21 cellular contexts compared by ENCODE assay signal in the genomic region with DNA sequence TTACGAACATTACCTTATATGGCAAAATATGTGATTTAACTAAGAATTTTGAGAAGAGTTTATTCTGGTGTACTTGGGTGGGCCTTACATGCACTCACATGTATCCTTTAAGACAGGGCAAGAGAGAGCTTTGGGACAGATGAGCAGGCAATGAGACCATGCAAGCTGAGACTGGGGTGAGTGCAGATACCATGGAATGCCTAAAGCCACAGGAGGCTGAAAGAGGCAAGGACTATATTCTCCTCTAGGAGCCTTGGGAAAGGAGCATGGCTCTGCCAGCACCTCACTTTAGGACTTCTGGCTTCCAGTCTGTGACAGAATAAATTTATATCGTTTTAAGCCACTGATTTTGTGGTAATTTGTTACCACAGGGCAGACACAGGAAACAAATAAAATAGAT.
A peak's percentile ranks its signal among the peaks of the same experiment; 100 is the strongest.
DNase-seq lines count a peak whose midpoint lies in the region; ATAC-seq, FAIRE-seq and TF ChIP-seq lines count a peak whose summit lies in the region.
"Had no signal": no experiment of that assay in that cellular context is flagged by ENCODE, and none has a peak within 500 bp of the region (broad histone marks: within the 10 kb centered on the region; RNA-seq: fewer than 3 reads in every experiment).

No MANE protein-coding gene starts in this region.

- no CpG with 5 or more reads among the region's 2 CpGs for WGBS in IMR-90 (ENCODE audit: extremely low coverage in 2 of 2, insufficient read length in 1 of 2), 2 experiments
- WGBS in H1 (ENCODE audit: extremely low coverage in 1 of 2, insufficient coverage in 1 of 2, insufficient read length in 1 of 2, insufficient replicate concordance in 2 of 2, low coverage in 1 of 2, low lambda C conversion rate in 2 of 2, missing lambda C conversion rate in 1 of 2), 2 experiments = 75% methylated on average over 2 of the region's 2 CpGs; no CpG with 5 or more reads in 1 of the 2 experiments
- 83% methylated on average over 1 of the region's 2 CpGs for WGBS in mesenchymal stem cell
- 64% methylated on average over 2 of the region's 2 CpGs for WGBS in hepatocyte (ENCODE audit: low lambda C conversion rate, missing lambda C conversion rate)

- H2AK9ac ChIP-seq in IMR-90 (replicated peaks; ENCODE audit: low read depth, low read length, poor library complexity) = no peak overlapping the region

- H3K4me1 Mint-ChIP-seq in activated T-cell treated with anti-CD3 and anti-CD28 coated beads, Interleukin-2, amount 50 U/mL, for 4 hours (ENCODE audit: low read depth) = no peaks in the 10 kb centered on the region

- H3K18ac ChIP-seq in IMR-90 (ENCODE audit: low read depth, low read length) (no peak overlapping the region), H1 (ENCODE audit: extremely low read depth, low read length) (no peak overlapping the region), mesenchymal stem cell (ENCODE audit: low read depth in 1 of 2, low read length in 2 of 2) (no peak overlapping the region)

- H3K79me2 ChIP-seq in H1 (ENCODE audit: control insufficient read depth in 1 of 2, insufficient read depth in 2 of 2, low read length in 2 of 2) (no peaks in the 10 kb centered on the region), hepatocyte (no peaks in the 10 kb centered on the region)

- in situ Hi-C loops in IMR-90 (cut with MboI; ENCODE audit: low sequenced_read_pairs) = no loop called here

- no peak overlapping the region for H3K23ac ChIP-seq in IMR-90 (ENCODE audit: low read depth, low read length)
- no peak overlapping the region for H3K23ac ChIP-seq in H1 (ENCODE audit: insufficient read length)
- no peak overlapping the region for H3K23ac ChIP-seq in mesenchymal stem cell (ENCODE audit: low read length in 2 of 2)

- TF ChIP-seq CTCF in IMR-90 (conservative IDR thresholded peaks at IDR 0.05; ENCODE audit: low read depth, low read length) (no peak), H1 (IDR thresholded peaks at IDR 0.05; ENCODE audit: control extremely low read depth in 1 of 3, insufficient read depth in 1 of 3, low read depth in 1 of 3, low read length in 3 of 3) (no peak), hepatocyte (IDR thresholded peaks at IDR 0.05; ENCODE audit: poor library complexity) (no peak)

- dilution Hi-C loops in IMR-90 (cut with HindIII; ENCODE audit: low sequenced_read_pairs, unreplicated experiment) = no loop called here

- no peak overlapping the region for H2BK15ac ChIP-seq in IMR-90 (ENCODE audit: low read depth, low read length)
- no peak overlapping the region for H2BK15ac ChIP-seq in H1 (ENCODE audit: low read length)
- no peak overlapping the region for H2BK15ac ChIP-seq in mesenchymal stem cell (ENCODE audit: low read depth, poor library complexity, severe bottlenecking)

- H2BK20ac ChIP-seq in IMR-90 (ENCODE audit: low read depth, low read length) (no peak overlapping the region), H1 (ENCODE audit: low read length) (no peak overlapping the region)

- H3K23me2 ChIP-seq in H1 (ENCODE audit: low read depth, low read length) = no peaks in the 10 kb centered on the region

- H2BK12ac ChIP-seq in H1 (ENCODE audit: low read depth, low read length) (no peak overlapping the region), mesenchymal stem cell (ENCODE audit: low read length in 2 of 2) (no peak overlapping the region)

- no peak for TF ChIP-seq POLR2A in IMR-90 (IDR thresholded peaks at IDR 0.05; ENCODE audit: low read depth, low read length)
- TF ChIP-seq POLR2A in H1 (IDR thresholded peaks at IDR 0.05; ENCODE audit: control extremely low read depth in 1 of 2, low read depth in 2 of 2, low read length in 2 of 2) = no peak

- no peak for TF ChIP-seq RAD21 in IMR-90 (IDR thresholded peaks at IDR 0.05; ENCODE audit: low read length)
- no peak for TF ChIP-seq RAD21 in H1 (IDR thresholded peaks at IDR 0.05 in 1 of 2, conservative IDR thresholded peaks at IDR 0.05 in 1 of 2; ENCODE audit: low read depth in 2 of 2, low read length in 2 of 2)

- intact Hi-C loops in IMR-90 (cut with micrococcal nuclease) = no loop called here

- no peaks in the 10 kb centered on the region for H3K36me3 Mint-ChIP-seq in activated T-cell treated with anti-CD3 and anti-CD28 coated beads, Interleukin-2, amount 50 U/mL, for 4 hours (ENCODE audit: insufficient read depth)
- H3K36me3 Mint-ChIP-seq: CD8-positive, alpha-beta T cell had no signal

- H3K9me3 Mint-ChIP-seq in activated T-cell treated with anti-CD3 and anti-CD28 coated beads, Interleukin-2, amount 50 U/mL, for 4 hours = no peaks in the 10 kb centered on the region

- no peak overlapping the region for H3K4me2 ChIP-seq in IMR-90 (ENCODE audit: low read depth, low read length)
- H3K4me2 ChIP-seq in H1 (ENCODE audit: insufficient read depth in 1 of 2, low read depth in 2 of 2, low read length in 2 of 2) = no peak overlapping the region
- H3K4me2 ChIP-seq in mesenchymal stem cell (ENCODE audit: low read length, poor library complexity, severe bottlenecking) = no peak overlapping the region
- H3K4me2 ChIP-seq in hepatocyte = no peak overlapping the region
- H3K4me2 ChIP-seq: KMS-11 had no signal

- DNase-seq in IMR-90 (no peak), H1 (ENCODE audit: low read depth in 1 of 2, low spot score in 2 of 2) (no peak), mesenchymal stem cell (peak; percentile 11), NAMALWA (ENCODE audit: low spot score) (no peak), germinal center (ENCODE audit: low spot score) (no peak), hepatocyte (ENCODE audit: low spot score) (no peak)
- DNase-seq in activated T-cell treated with anti-CD3 and anti-CD28 coated beads, Interleukin-2, amount 50 U/mL, for 4 hours = no peak
- DNase-seq: Calu3; CD8-positive, alpha-beta T cell; DMS53; GDM1; H7; NCI-H1694; NCI-H2081; NCI-H2171; NCI-H524 treated with DMSO at 0.1 percent for 48 hours; Peyer's patch had no signal

- H3K4me3 ChIP-seq in IMR-90 (ENCODE audit: insufficient read depth, low read depth, low read length) (no peak overlapping the region), H1 (ENCODE audit: extremely low read depth in 1 of 4, insufficient read depth in 2 of 4, low read depth in 3 of 4, low read length in 4 of 4) (no peak overlapping the region), mesenchymal stem cell (ENCODE audit: insufficient read depth in 1 of 2, low read depth in 1 of 2, low read length in 2 of 2) (no peak overlapping the region), hepatocyte (no peak overlapping the region)
- H3K4me3 ChIP-seq: Peyer's patch had no signal

- no peak for FAIRE-seq in H1 (lab: Jason Lieb, UNC)
- FAIRE-seq: GM18507, GM19239, HTR-8/SVneo had no signal

- H3K9ac ChIP-seq in IMR-90 (ENCODE audit: low read depth, low read length) (no peak overlapping the region), H1 (replicated peaks in 1 of 4; ENCODE audit: extremely low read depth in 1 of 4, low read depth in 3 of 4, low read length in 3 of 4) (no peak overlapping the region), mesenchymal stem cell (ENCODE audit: low read length) (no peak overlapping the region)
- H3K9ac ChIP-seq: KMS-11 had no signal

- CTCF ChIA-PET in IMR-90 (lab: Yijun Ruan, JAX) (no interaction called here), H1 (lab: Charles Lee; ENCODE audit: partially characterized antibody) (interaction anchor here (0.6 kb wide), 1 partner anchor 911 kb away, joined by 3 read pairs; no protein-coding TSS in a partner anchor)

- no peak overlapping the region for H3K4me3 Mint-ChIP-seq in activated T-cell treated with anti-CD3 and anti-CD28 coated beads, Interleukin-2, amount 50 U/mL, for 4 hours
- H3K4me3 Mint-ChIP-seq: CD8-positive, alpha-beta T cell had no signal

- H4K5ac ChIP-seq in IMR-90 (ENCODE audit: low read depth, low read length) (no peak overlapping the region), H1 (ENCODE audit: insufficient read length, low read depth, low read length) (no peak overlapping the region)

- no peak for TF ChIP-seq EP300 in H1 (IDR thresholded peaks at IDR 0.05; ENCODE audit: borderline replicate concordance in 1 of 2, low read depth in 2 of 2, low read length in 2 of 2)

- H4K20me1 ChIP-seq in IMR-90 (ENCODE audit: insufficient read depth, low read length) (no peaks in the 10 kb centered on the region), H1 (replicated peaks in 1 of 2; ENCODE audit: control insufficient read depth in 1 of 2, insufficient read depth in 2 of 2, low read length in 2 of 2) (no peaks in the 10 kb centered on the region), hepatocyte (ENCODE audit: insufficient read depth, poor library complexity, severe bottlenecking) (no peaks in the 10 kb centered on the region)

- H4K91ac ChIP-seq in IMR-90 (ENCODE audit: insufficient read depth, low read depth, low read length) = no peak overlapping the region
- no peak overlapping the region for H4K91ac ChIP-seq in H1 (replicated peaks; ENCODE audit: insufficient read length, low read length)
- no peak overlapping the region for H4K91ac ChIP-seq in mesenchymal stem cell (ENCODE audit: low read length)

- H2AK5ac ChIP-seq in IMR-90 (ENCODE audit: low read depth, low read length) (no peak overlapping the region), H1 (ENCODE audit: low read depth, low read length) (no peak overlapping the region; the same call in 1 of the 2 replicates), mesenchymal stem cell (ENCODE audit: low read length, severe bottlenecking) (no peak overlapping the region)

- H2BK5ac ChIP-seq in IMR-90 (ENCODE audit: low read depth, low read length, poor library complexity, severe bottlenecking) = no peak overlapping the region
- no peak overlapping the region for H2BK5ac ChIP-seq in H1 (ENCODE audit: low read depth, low read length)
- no peak overlapping the region for H2BK5ac ChIP-seq in mesenchymal stem cell (ENCODE audit: low read depth, low read length, poor library complexity, severe bottlenecking)

- H3K36me3 ChIP-seq in IMR-90 (ENCODE audit: control insufficient read depth, insufficient read depth, low read length) (no peaks in the 10 kb centered on the region), H1 (ENCODE audit: control insufficient read depth in 2 of 4, insufficient read depth in 4 of 4, low read length in 3 of 4) (no peaks in the 10 kb centered on the region), mesenchymal stem cell (ENCODE audit: control insufficient read depth in 1 of 2, insufficient read depth in 2 of 2, low read depth in 1 of 2, low read length in 2 of 2) (no peaks in the 10 kb centered on the region), hepatocyte (replicated peaks; ENCODE audit: insufficient read depth, low read depth) (no peaks in the 10 kb centered on the region)
- H3K36me3 ChIP-seq: Peyer's patch had no signal

- H3K9me1 ChIP-seq in IMR-90 (ENCODE audit: insufficient read depth, low read length) = no peaks in the 10 kb centered on the region

- H3K79me1 ChIP-seq in IMR-90 (ENCODE audit: low read depth in 1 of 2, low read length in 2 of 2) (no peaks in the 10 kb centered on the region), H1 (ENCODE audit: low read depth, low read length) (no peaks in the 10 kb centered on the region), mesenchymal stem cell (replicated peaks; ENCODE audit: low read length, poor library complexity, severe bottlenecking) (no peaks in the 10 kb centered on the region)

- H3K9me2 ChIP-seq in hepatocyte (replicated peaks; ENCODE audit: insufficient read depth) = no peaks in the 10 kb centered on the region

- no TSS peak for BruUV-seq in IMR-90 (replicated peaks; lab: Mats Ljungman, UMichigan)

- no peak overlapping the region for H3K56ac ChIP-seq in IMR-90 (ENCODE audit: extremely low read depth, insufficient read depth, low read length)
- H3K56ac ChIP-seq in H1 (replicated peaks; ENCODE audit: insufficient read length, low read depth, low read length) = no peak overlapping the region

- H3K14ac ChIP-seq in IMR-90 (replicated peaks; ENCODE audit: low read depth, low read length) (no peak overlapping the region), H1 (ENCODE audit: insufficient read length) (no peak overlapping the region), mesenchymal stem cell (ENCODE audit: low read length in 2 of 2) (no peak overlapping the region)

- H3K27me3 Mint-ChIP-seq in activated T-cell treated with anti-CD3 and anti-CD28 coated beads, Interleukin-2, amount 50 U/mL, for 4 hours (ENCODE audit: low read depth) = no peaks in the 10 kb centered on the region

- H2BK120ac ChIP-seq in IMR-90 (ENCODE audit: low read depth, low read length) = no peak overlapping the region
- H2BK120ac ChIP-seq in H1 (replicated peaks; ENCODE audit: low read depth, low read length) = no peak overlapping the region
- no peak overlapping the region for H2BK120ac ChIP-seq in mesenchymal stem cell (ENCODE audit: low read depth, low read length)

- H4K8ac ChIP-seq in IMR-90 (ENCODE audit: low read depth in 2 of 2, low read length in 2 of 2) (no peak overlapping the region), H1 (ENCODE audit: extremely low read depth, insufficient read depth, low read length) (no peak overlapping the region), mesenchymal stem cell (ENCODE audit: low read length) (no peak overlapping the region)

- POLR2A ChIA-PET in IMR-90 (lab: Charles Lee; ENCODE audit: unreplicated experiment) (no interaction called here), H1 (lab: Charles Lee; ENCODE audit: partially characterized antibody) (interaction anchor here (0.7 kb wide), 1 partner anchor 691 kb away, joined by 4 read pairs; no protein-coding TSS in a partner anchor)

- H3K9me3 ChIP-seq in IMR-90 (ENCODE audit: control insufficient read depth, insufficient read depth, low read length) (no peaks in the 10 kb centered on the region), H1 (ENCODE audit: insufficient read depth in 2 of 2, low read depth in 1 of 2, low read length in 1 of 2) (no peaks in the 10 kb centered on the region), mesenchymal stem cell (ENCODE audit: control insufficient read depth, low read length) (no peaks in the 10 kb centered on the region), hepatocyte (ENCODE audit: low read depth) (no peaks in the 10 kb centered on the region)
- H3K9me3 ChIP-seq: Peyer's patch had no signal

- H3K4ac ChIP-seq in IMR-90 (ENCODE audit: low read depth, low read length) (no peak overlapping the region), H1 (replicated peaks; ENCODE audit: insufficient read length, low read depth, low read length) (no peak overlapping the region), mesenchymal stem cell (ENCODE audit: low read depth in 1 of 2, low read length in 2 of 2) (no peak overlapping the region)

- H2AFZ ChIP-seq in IMR-90 (replicated peaks; ENCODE audit: low read length, poor library complexity) = no peak overlapping the region
- H2AFZ ChIP-seq in H1 (ENCODE audit: low read length) = no peak overlapping the region
- H2AFZ ChIP-seq in mesenchymal stem cell (ENCODE audit: low read depth, low read length) = no peak overlapping the region
- no peak overlapping the region for H2AFZ ChIP-seq in hepatocyte

- peak; percentile 17; the same call in 1 of the 2 replicates for ATAC-seq in IMR-90 (ENCODE audit: low read depth)
- no peak for ATAC-seq in activated T-cell treated with anti-CD3 and anti-CD28 coated beads, Interleukin-2, amount 50 U/mL, for 4 hours
- ATAC-seq: CD8-positive, alpha-beta T cell had no signal

- H3K27ac ChIP-seq in IMR-90 (ENCODE audit: insufficient read depth, low read length) (no peak overlapping the region), H1 (ENCODE audit: low read depth, low read length) (no peak overlapping the region), mesenchymal stem cell (ENCODE audit: low read length, poor library complexity, severe bottlenecking) (peak overlapping the region; percentile 41), hepatocyte (no peak overlapping the region)
- H3K27ac ChIP-seq: KMS-11, Peyer's patch had no signal

- no peaks in the 10 kb centered on the region for H3K4me1 ChIP-seq in IMR-90 (ENCODE audit: control insufficient read depth, insufficient read depth, low read length)
- peaks cover 0 to 2% (median 0%) of the 10 kb centered on the region in 4 experiments; a peak in 2 of 7 replicates for H3K4me1 ChIP-seq in H1 (replicated peaks in 1 of 4; ENCODE audit: control insufficient read depth in 3 of 4, insufficient read depth in 4 of 4, low read length in 3 of 4)
- peaks cover 2% of the 10 kb centered on the region for H3K4me1 ChIP-seq in mesenchymal stem cell (ENCODE audit: control insufficient read depth, insufficient read depth, low read depth, low read length)
- H3K4me1 ChIP-seq in hepatocyte (ENCODE audit: insufficient read depth) = no peaks in the 10 kb centered on the region
- H3K4me1 ChIP-seq: Peyer's patch had no signal

- no peaks in the 10 kb centered on the region for H3K27me3 ChIP-seq in IMR-90 (ENCODE audit: control insufficient read depth, insufficient read depth, low read length)
- H3K27me3 ChIP-seq in H1 (replicated peaks in 1 of 4; ENCODE audit: control insufficient read depth in 3 of 4, extremely low read depth in 1 of 4, insufficient read depth in 3 of 4, low read length in 3 of 4) = no peaks in the 10 kb centered on the region
- no peaks in the 10 kb centered on the region for H3K27me3 ChIP-seq in mesenchymal stem cell (ENCODE audit: control insufficient read depth in 1 of 2, insufficient read depth in 1 of 2, low read length in 2 of 2)
- no peaks in the 10 kb centered on the region for H3K27me3 ChIP-seq in hepatocyte
- H3K27me3 ChIP-seq: Peyer's patch had no signal
